ENCODE assay signal across 23 cellular contexts in genomic region chr1:37850352-37850955, GRCh38. TPM values are rescaled to one million over a fixed set of nuclear protein-coding genes. Genes with fewer than 3 reads are reported as not detected.
DNase-seq lines count a peak whose midpoint lies in the region; ATAC-seq and TF ChIP-seq lines count a peak whose summit lies in the region.
"Had no signal": no experiment of that assay in that cellular context is flagged by ENCODE, and none has a peak within 500 bp of the region (broad histone marks: within the 10 kb centered on the region; RNA-seq: fewer than 3 reads in every experiment).

No MANE protein-coding gene starts in this region.

- peaks cover 2% of the 10 kb centered on the region for H3K4me1 ChIP-seq in urinary bladder (ENCODE audit: insufficient read depth)

- DNase-seq in NOMO-1 (lab: John Stamatoyannopoulos, UW; ENCODE audit: unreplicated experiment in 2 of 2) (peak; percentile 25 to 83), NOMO-1 treated with dmso at 0.1 percent for 144 hours (lab: John Stamatoyannopoulos, UW; ENCODE audit: unreplicated experiment) (no peak), SKM-1 (lab: John Stamatoyannopoulos, UW; ENCODE audit: unreplicated experiment) (peak; percentile 63), fibroblast of pulmonary artery (ENCODE audit: low read depth) (peak; percentile 54), inferior parietal cortex (ENCODE audit: extremely low spot score) (no peak), NCI-H1436 treated with DMSO at 0.1 percent for 48 hours (lab: John Stamatoyannopoulos, UW) (no peak)
- DNase-seq: activated CD4-positive, alpha-beta T cell treated with anti-CD3 and anti-CD28 coated beads for 1 hour; activated effector memory CD4-positive, alpha-beta T cell treated with Interleukin-2 at 50 U/mL for 16 hours; amygdala; CD8-positive, alpha-beta memory T cell; cerebellar nuclear complex; HFFc6; MM.1S; naive thymus-derived CD8-positive, alpha-beta T cell; NCI-H2029 treated with DMSO at 0.1 percent for 48 hours; NCI-H510A; posterior cingulate gyrus; T1000; tibial artery had no signal

- no peak for TF ChIP-seq CTCF in fibroblast of pulmonary artery (IDR thresholded peaks at IDR 0.05; ENCODE audit: low read length, missing control alignments)

- peak overlapping the region; percentile 66 for H3K27ac ChIP-seq in urinary bladder (ENCODE audit: low read depth)
- H3K27ac ChIP-seq: 22Rv1, tibial artery had no signal

- WGBS in urinary bladder: 78% methylated on average over 6 of the region's 6 CpGs

- H3K4me3 ChIP-seq in fibroblast of pulmonary artery (replicated peaks; ENCODE audit: low read depth, low read length) (no peak overlapping the region), urinary bladder (ENCODE audit: low read depth, low read length) (no peak overlapping the region)
- H3K4me3 ChIP-seq: lung, tibial artery had no signal

- H3K36me3 ChIP-seq in urinary bladder (ENCODE audit: insufficient read depth): no peaks in the 10 kb centered on the region

- no peak for ATAC-seq in GM18870 (IDR thresholded peaks at IDR 0.05; ENCODE audit: unreplicated experiment)
- ATAC-seq: naive thymus-derived CD8-positive, alpha-beta T cell had no signal

RNA-seq across cellular contexts. Expression of gene MTF1, which starts 8.9 kb away (rescaled TPM):
- total RNA-seq in urinary bladder: 4.4 TPM
- polyA plus RNA-seq in urinary bladder: 5.6 TPM

RNA-seq across cellular contexts. Expression of gene YRDC, which starts 42.4 kb away (rescaled TPM):
- total RNA-seq in urinary bladder: 6.0 TPM
- 15.0 TPM for polyA plus RNA-seq in urinary bladder

RNA-seq across cellular contexts. Expression of gene C1orf122, which starts 42.9 kb away (rescaled TPM):
- 10.0 TPM for total RNA-seq in urinary bladder
- 59.2 TPM for polyA plus RNA-seq in urinary bladder

RNA-seq across cellular contexts. Expression of gene MANEAL, which starts 56.8 kb away (rescaled TPM):
- total RNA-seq in urinary bladder: 3.3 TPM
- polyA plus RNA-seq in urinary bladder: 3.1 TPM

Comparison
In these comparisons a context has a peak if more than half of its experiments do, and no peak if none do; other contexts are left out.
1. DNase-seq: peak in NOMO-1 (2 of 2), SKM-1 (single experiment) and fibroblast of pulmonary artery (single experiment); none in NOMO-1 treated with dmso at 0.1 percent for 144 hours (single experiment), inferior parietal cortex (single experiment) and NCI-H1436 treated with DMSO at 0.1 percent for 48 hours (single experiment).